Comparison of ENCODE assay signal across 9 cellular contexts in the genomic region with DNA sequence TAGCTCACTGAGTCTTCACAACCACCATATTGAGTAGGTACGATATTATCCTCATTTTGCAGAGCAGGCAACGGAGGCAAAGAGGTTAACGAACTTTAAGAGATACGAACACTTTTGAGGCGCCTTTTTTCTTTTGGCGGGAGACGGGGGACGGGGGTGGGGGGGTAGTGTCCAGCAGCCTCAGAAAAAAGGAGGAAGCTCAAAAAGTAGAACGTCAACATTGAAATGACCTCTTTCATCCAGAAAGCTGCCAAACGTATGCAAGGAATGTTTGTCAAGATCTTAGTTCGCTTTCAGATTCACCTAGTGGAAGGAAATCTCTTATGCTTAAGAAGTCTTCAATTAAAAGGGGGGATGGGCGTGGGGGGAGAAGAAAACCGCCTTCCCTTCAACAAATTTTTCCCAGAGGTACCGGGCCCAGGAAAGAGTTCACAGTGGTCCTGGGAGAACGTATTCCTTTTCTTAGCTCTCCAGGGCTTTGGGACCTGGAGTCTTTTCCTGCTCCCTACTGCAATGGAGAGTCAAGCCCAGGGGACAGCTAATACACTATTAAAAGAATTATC. TPM values are rescaled to one million over a fixed set of nuclear protein-coding genes. Genes with fewer than 3 reads are reported as not detected.
DNase-seq lines count a peak whose midpoint lies in the region; ATAC-seq and TF ChIP-seq lines count a peak whose summit lies in the region.
"Had no signal": no experiment of that assay in that cellular context is flagged by ENCODE, and none has a peak within 500 bp of the region (broad histone marks: within the 10 kb centered on the region; RNA-seq: fewer than 3 reads in every experiment).

No MANE protein-coding gene starts in this region.

- peaks cover 27% of the 10 kb centered on the region for H3K27me3 Mint-ChIP-seq in activated T-cell treated with anti-CD3 and anti-CD28 coated beads, Interleukin-2, amount 50 U/mL, for 72 hours (ENCODE audit: low read depth)
- H3K27me3 Mint-ChIP-seq in activated naive CD8-positive, alpha-beta T cell treated with anti-CD3 and anti-CD28 coated beads, Interleukin-2, amount 10 ng/mL, durations not matched to agents 7 days and 5 days, result peaks cover 22% of the 10 kb centered on the region

- peaks cover 45% of the 10 kb centered on the region for H3K4me1 Mint-ChIP-seq in activated T-cell treated with anti-CD3 and anti-CD28 coated beads, Interleukin-2, amount 50 U/mL, for 72 hours (ENCODE audit: low read depth)
- peaks cover 42% of the 10 kb centered on the region for H3K4me1 Mint-ChIP-seq in activated naive CD8-positive, alpha-beta T cell treated with anti-CD3 and anti-CD28 coated beads, Interleukin-2, amount 10 ng/mL, durations not matched to agents 7 days and 5 days

- peaks cover 0 to 31% (median 24%) of the 10 kb centered on the region in 4 donors for H3K4me1 ChIP-seq in tibial artery

- no peak for TF ChIP-seq CTCF in tibial artery (IDR thresholded peaks at IDR 0.05)

- DNase-seq in activated T-cell treated with anti-CD3 and anti-CD28 coated beads, Interleukin-2, amount 50 U/mL, for 72 hours, result no peak
- no peak for DNase-seq in activated T-cell treated with anti-CD3 and anti-CD28 coated beads, Interleukin-2, amount 50 U/mL, for 1 hour
- DNase-seq in activated naive CD8-positive, alpha-beta T cell treated with anti-CD3 and anti-CD28 coated beads, Interleukin-2, amount 10 ng/mL, durations not matched to agents 7 days and 5 days, result no peak
- DNase-seq in medulla oblongata (ENCODE audit: extremely low spot score) (peak; percentile 9), tibial artery (no peak), NCI-H345 treated with DMSO at 0.1 percent for 48 hours (lab: John Stamatoyannopoulos, UW; ENCODE audit: unreplicated experiment) (no peak)
- no peak for DNase-seq in stimulated activated CD4-positive, alpha-beta T cell treated with anti-CD3 and anti-CD28 coated beads, Interleukin-2, amount 100 ng/mL, for 48 hours

- H3K27ac ChIP-seq in tibial artery, result peak overlapping the region in 1 of 2 donors; percentile 72

- no peak overlapping the region for H3K27ac Mint-ChIP-seq in activated T-cell treated with anti-CD3 and anti-CD28 coated beads, Interleukin-2, amount 50 U/mL, for 72 hours
- H3K27ac Mint-ChIP-seq in activated naive CD8-positive, alpha-beta T cell treated with anti-CD3 and anti-CD28 coated beads, Interleukin-2, amount 10 ng/mL, durations not matched to agents 7 days and 5 days, result no peak overlapping the region

- no peaks in the 10 kb centered on the region for H3K27me3 ChIP-seq in tibial artery

- no peak for ATAC-seq in activated T-cell treated with anti-CD3 and anti-CD28 coated beads, Interleukin-2, amount 50 U/mL, for 72 hours (replicated peaks in 1 of 2)
- ATAC-seq in activated naive CD8-positive, alpha-beta T cell treated with anti-CD3 and anti-CD28 coated beads, Interleukin-2, amount 10 ng/mL, durations not matched to agents 7 days and 5 days (ENCODE audit: low read depth), result no peak
- ATAC-seq in HG02678 (IDR thresholded peaks at IDR 0.05; ENCODE audit: unreplicated experiment), result no peak

- no peaks in the 10 kb centered on the region for H3K36me3 ChIP-seq in tibial artery

- no peaks in the 10 kb centered on the region for H3K9me3 Mint-ChIP-seq in activated T-cell treated with anti-CD3 and anti-CD28 coated beads, Interleukin-2, amount 50 U/mL, for 72 hours
- no peaks in the 10 kb centered on the region for H3K9me3 Mint-ChIP-seq in activated naive CD8-positive, alpha-beta T cell treated with anti-CD3 and anti-CD28 coated beads, Interleukin-2, amount 10 ng/mL, durations not matched to agents 7 days and 5 days

- intact Hi-C loops in tibial artery (cut with DNase I; ENCODE audit: low total_unique reads), result loop anchor here (10.0 kb wide), 1 partner anchor 55 kb away; no protein-coding TSS in a partner anchor

- H3K4me3 Mint-ChIP-seq in activated T-cell treated with anti-CD3 and anti-CD28 coated beads, Interleukin-2, amount 50 U/mL, for 72 hours, result peak overlapping the region; percentile 85 to 98
- peak overlapping the region; percentile 95 for H3K4me3 Mint-ChIP-seq in activated naive CD8-positive, alpha-beta T cell treated with anti-CD3 and anti-CD28 coated beads, Interleukin-2, amount 10 ng/mL, durations not matched to agents 7 days and 5 days

- peaks cover 2 to 5% of the 10 kb centered on the region in 2 donors for H3K36me3 Mint-ChIP-seq in activated T-cell treated with anti-CD3 and anti-CD28 coated beads, Interleukin-2, amount 50 U/mL, for 72 hours (ENCODE audit: insufficient read depth in 2 of 2)
- H3K36me3 Mint-ChIP-seq in activated naive CD8-positive, alpha-beta T cell treated with anti-CD3 and anti-CD28 coated beads, Interleukin-2, amount 10 ng/mL, durations not matched to agents 7 days and 5 days, result peaks cover 3% of the 10 kb centered on the region

- H3K9me3 ChIP-seq in tibial artery, result no peaks in the 10 kb centered on the region

- POLR2A ChIA-PET in activated naive CD8-positive, alpha-beta T cell treated with anti-CD3 and anti-CD28 coated beads, Interleukin-2, amount 10 ng/mL, durations not matched to agents 7 days and 5 days (lab: Charles Lee), result interaction anchor here (0.7 to 4.0 kb wide), 3 partner anchors 18 to 64 kb away, joined by 3 to 17 read pairs (median 4); no protein-coding TSS in a partner anchor

- peak overlapping the region; percentile 60 to 84 for H3K4me3 ChIP-seq in tibial artery

RNA-seq across cellular contexts. Expression of a gene that starts 1.1 kb away (rescaled TPM):
- 1 to 10 TPM; 1.0 to 1.8 TPM for total RNA-seq in activated T-cell treated with anti-CD3 and anti-CD28 coated beads, Interleukin-2, amount 50 U/mL, for 72 hours
- total RNA-seq in activated naive CD8-positive, alpha-beta T cell treated with anti-CD3 and anti-CD28 coated beads, Interleukin-2, amount 10 ng/mL, durations not matched to agents 7 days and 5 days, result under 1 TPM in 1 of 2 experiments, not detected in 1; 0.61 TPM
- total RNA-seq: omental fat pad had no signal

RNA-seq across cellular contexts. Expression of a gene that starts 1.5 kb away (rescaled TPM):
- 10 to 100 TPM; 47.0 to 53.6 TPM for total RNA-seq in activated T-cell treated with anti-CD3 and anti-CD28 coated beads, Interleukin-2, amount 50 U/mL, for 72 hours
- total RNA-seq in activated naive CD8-positive, alpha-beta T cell treated with anti-CD3 and anti-CD28 coated beads, Interleukin-2, amount 10 ng/mL, durations not matched to agents 7 days and 5 days, result 10 to 100 TPM; 45.2 to 55.5 TPM
